11 cellular contexts compared by ENCODE assay signal in the genomic region with DNA sequence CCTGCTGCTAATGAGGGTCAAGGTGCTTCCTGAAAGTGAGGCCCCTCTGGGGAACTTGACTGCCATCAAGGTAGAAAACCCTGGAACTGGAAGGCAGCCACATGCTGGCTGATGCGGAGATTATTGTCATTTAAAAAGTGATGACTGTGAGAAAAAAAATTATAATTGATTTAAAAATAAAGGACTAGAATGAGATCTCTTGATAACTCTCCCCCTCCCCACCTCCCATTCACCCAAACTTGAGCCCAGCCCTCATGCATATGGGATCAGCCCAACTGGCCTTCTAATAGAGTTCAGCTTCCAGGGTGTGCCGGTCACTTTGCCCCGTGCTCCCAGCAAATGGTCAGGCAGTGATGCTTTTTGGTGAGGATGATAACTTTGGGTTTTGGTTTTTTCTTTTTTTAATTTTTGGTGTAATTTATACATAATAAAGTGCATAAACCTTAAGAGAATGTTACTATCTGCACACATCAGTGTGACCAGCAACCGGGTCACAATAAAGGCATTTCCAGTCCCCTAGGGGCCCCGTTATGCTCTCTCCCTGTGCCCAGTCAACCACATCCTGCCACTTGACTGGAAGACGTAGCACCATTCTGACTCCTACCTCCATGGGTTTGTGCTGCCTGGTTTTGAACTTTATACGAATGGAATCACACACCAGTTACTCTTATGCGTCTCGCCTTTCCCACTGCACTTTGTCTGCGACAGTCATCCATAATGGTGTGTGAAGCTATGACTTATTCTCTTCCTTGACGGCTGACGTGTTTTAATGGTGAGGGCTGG.
A peak's percentile ranks its signal among the peaks of the same experiment; 100 is the strongest.
DNase-seq lines count a peak whose midpoint lies in the region; ATAC-seq, FAIRE-seq and TF ChIP-seq lines count a peak whose summit lies in the region.
"Had no signal": no experiment of that assay in that cellular context is flagged by ENCODE, and none has a peak within 500 bp of the region (broad histone marks: within the 10 kb centered on the region; RNA-seq: fewer than 3 reads in every experiment).

No MANE protein-coding gene starts in this region.

- WGBS in body of pancreas, 2 donors, result 72 to 77% methylated on average over 12 of the region's 12 CpGs

- no peak for ATAC-seq in Right ventricle myocardium inferior
- ATAC-seq in body of pancreas, result no peak
- ATAC-seq in GM18873 (IDR thresholded peaks at IDR 0.05; ENCODE audit: low FRiP score, unreplicated experiment), result no peak

- H3K27me3 ChIP-seq in left ventricle myocardium inferior (ENCODE audit: low read depth) (no peaks in the 10 kb centered on the region), body of pancreas (no peaks in the 10 kb centered on the region), vagina (no peaks in the 10 kb centered on the region)

- H3K9me3 ChIP-seq in left ventricle myocardium inferior (replicated peaks), result no peaks in the 10 kb centered on the region
- no peaks in the 10 kb centered on the region for H3K9me3 ChIP-seq in body of pancreas
- no peaks in the 10 kb centered on the region for H3K9me3 ChIP-seq in vagina

- H3K27ac ChIP-seq in left ventricle myocardium inferior (replicated peaks), result peak overlapping the region; percentile 88
- H3K27ac ChIP-seq in body of pancreas, result peak overlapping the region; percentile 37 to 88 (median 75)
- H3K27ac ChIP-seq in vagina, result peak overlapping the region; percentile 47

- H3K9me3 Mint-ChIP-seq in mesothelial cell of epicardium, result no peaks in the 10 kb centered on the region

- peak overlapping the region; percentile 98 for H3K27ac Mint-ChIP-seq in mesothelial cell of epicardium

- H3K4me3 Mint-ChIP-seq in mesothelial cell of epicardium, result no peak overlapping the region

- no peaks in the 10 kb centered on the region for H3K36me3 ChIP-seq in left ventricle myocardium inferior
- no peaks in the 10 kb centered on the region for H3K36me3 ChIP-seq in body of pancreas (replicated peaks in 1 of 2; ENCODE audit: insufficient read depth in 1 of 2, low read depth in 2 of 2)
- no peaks in the 10 kb centered on the region for H3K36me3 ChIP-seq in vagina

- no peak for FAIRE-seq in urothelium cell line (lab: Jason Lieb, UNC)
- FAIRE-seq: endometrium had no signal

- intact Hi-C loops in left ventricle myocardium inferior (cut with micrococcal nuclease) (no loop called here), Right ventricle myocardium inferior (cut with DNase I) (loop anchor here (1.0 to 10.0 kb wide), 4 partner anchors 187 to 1001 kb away; a partner anchor contains a TSS), body of pancreas (cut with DNase I) (loop anchor here (10.0 kb wide), 1 partner anchor 1001 kb away; a partner anchor contains a TSS), vagina (cut with DNase I) (loop anchor here (2.0 kb wide), 1 partner anchor 375 kb away; no protein-coding TSS in a partner anchor)

- DNase-seq in left ventricle myocardium inferior, result no peak
- no peak for DNase-seq in Right ventricle myocardium inferior (ENCODE audit: missing footprints)
- DNase-seq in body of pancreas, result no peak
- no peak for DNase-seq in mesothelial cell of epicardium (ENCODE audit: low spot score in 2 of 2, unreplicated experiment in 2 of 2)
- DNase-seq in vagina (ENCODE audit: extremely low spot score in 2 of 2), result no peak
- no peak for DNase-seq in urothelium cell line (ENCODE audit: low spot score)
- DNase-seq in NCI-H2029 treated with DMSO at 0.1 percent for 48 hours (lab: John Stamatoyannopoulos, UW), result no peak
- DNase-seq: NCI-H187, retina had no signal

- peaks cover 35% of the 10 kb centered on the region for H3K4me1 Mint-ChIP-seq in mesothelial cell of epicardium

- H3K4me3 ChIP-seq in left ventricle myocardium inferior (peak overlapping the region; percentile 40), body of pancreas (no peak overlapping the region), vagina (no peak overlapping the region)

- TF ChIP-seq POLR2A in body of pancreas (IDR thresholded peaks at IDR 0.05), result no peak
- TF ChIP-seq POLR2A in vagina (IDR thresholded peaks at IDR 0.05), result no peak

- H3K4me1 ChIP-seq in left ventricle myocardium inferior (peaks cover 28% of the 10 kb centered on the region), body of pancreas (peaks cover 26% of the 10 kb centered on the region), vagina (peaks cover 21% of the 10 kb centered on the region)

- peaks cover 7% of the 10 kb centered on the region for H3K27me3 Mint-ChIP-seq in mesothelial cell of epicardium (ENCODE audit: low read depth)

- H3K36me3 Mint-ChIP-seq in mesothelial cell of epicardium, result no peaks in the 10 kb centered on the region

- no peak for TF ChIP-seq CTCF in left ventricle myocardium inferior (IDR thresholded peaks at IDR 0.05; ENCODE audit: borderline replicate concordance)
- no peak for TF ChIP-seq CTCF in body of pancreas (IDR thresholded peaks at IDR 0.05)
- TF ChIP-seq CTCF in mesothelial cell of epicardium (IDR thresholded peaks at IDR 0.05; ENCODE audit: unreplicated experiment), result no peak
- no peak for TF ChIP-seq CTCF in vagina (IDR thresholded peaks at IDR 0.05)
